In the genomic region with DNA sequence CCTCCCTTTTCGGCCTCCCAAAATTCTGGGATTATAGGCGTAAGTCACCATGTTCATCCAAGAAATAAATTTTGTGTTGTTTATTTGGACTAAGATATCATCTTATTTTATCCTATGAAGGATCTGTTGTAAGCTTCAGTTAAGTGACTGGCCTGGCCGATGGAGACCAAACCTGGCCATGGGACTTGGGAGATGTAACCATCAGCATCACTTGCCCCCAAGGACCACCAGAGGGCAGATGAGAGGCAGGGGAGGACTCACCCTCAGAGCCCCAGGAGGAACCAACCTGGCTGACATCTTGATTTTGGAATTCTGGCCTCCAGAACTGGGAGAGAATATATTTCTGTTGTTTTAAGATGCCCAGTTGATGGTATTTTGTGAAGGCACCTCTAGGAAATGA, we compare ENCODE assay signal across 11 cellular contexts.
DNase-seq lines count a peak whose midpoint lies in the region; ATAC-seq and TF ChIP-seq lines count a peak whose summit lies in the region.
"Had no signal": no experiment of that assay in that cellular context is flagged by ENCODE, and none has a peak within 500 bp of the region (broad histone marks: within the 10 kb centered on the region; RNA-seq: fewer than 3 reads in every experiment).

No MANE protein-coding gene starts in this region.

- DNase-seq in COLO829 (ENCODE audit: low spot score) (peak; percentile 23), RPMI7951 (ENCODE audit: low read depth) (peak; percentile 57), hepatic stellate cell (ENCODE audit: low spot score) (peak; percentile 32)
- DNase-seq in stimulated activated CD4-positive, alpha-beta T cell treated with anti-CD3 and anti-CD28 coated beads, Interleukin-2, amount 100 ng/mL, for 24 hours = no peak
- DNase-seq: KG1; naive B cell; stimulated activated naive CD4-positive, alpha-beta T cell treated with Interleukin-2 at 50 U/mL for 16 hours had no signal

- peak; percentile 39; the same call in 1 of the 2 replicates for TF ChIP-seq CTCF in GM12875 (IDR thresholded peaks at IDR 0.05; ENCODE audit: borderline replicate concordance, insufficient read depth, low read depth, low read length)

- ATAC-seq in GM19467 (IDR thresholded peaks at IDR 0.05; ENCODE audit: unreplicated experiment) (no peak), HG03280 (IDR thresholded peaks at IDR 0.05; ENCODE audit: unreplicated experiment) (no peak), HG03469 (IDR thresholded peaks at IDR 0.05; ENCODE audit: unreplicated experiment) (no peak)

- no peak overlapping the region for H3K4me3 ChIP-seq in GM12875 (ENCODE audit: low read depth, low read length)

Comparison
In these comparisons a context has a peak if more than half of its experiments do, and no peak if none do; other contexts are left out.
1. DNase-seq: peak in COLO829 (single experiment), RPMI7951 (single experiment) and hepatic stellate cell (single experiment); none in stimulated activated CD4-positive, alpha-beta T cell treated with anti-CD3 and anti-CD28 coated beads, Interleukin-2, amount 100 ng/mL, for 24 hours (0 of 2).